8 cellular contexts compared by ENCODE assay signal in the genomic region with DNA sequence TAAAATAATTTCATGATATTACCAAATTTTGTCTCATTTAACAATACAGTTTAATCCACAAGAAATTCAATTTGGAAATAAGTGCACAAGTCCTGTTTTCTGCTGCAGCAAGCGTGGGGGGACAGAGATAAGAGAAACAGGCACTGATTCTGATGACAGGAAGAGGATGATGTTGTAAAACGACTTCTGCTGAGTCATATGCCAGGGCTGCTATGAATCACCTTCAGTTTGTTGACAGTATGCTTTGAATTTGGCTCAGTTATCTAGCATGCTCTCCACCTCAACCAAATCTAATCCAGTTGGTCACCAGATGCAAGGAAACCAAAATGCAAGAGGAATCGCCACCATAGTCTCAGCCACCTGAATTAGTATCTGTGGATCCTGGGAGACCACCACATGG.
DNase-seq lines count a peak whose midpoint lies in the region; ATAC-seq and TF ChIP-seq lines count a peak whose summit lies in the region.
"Had no signal": no experiment of that assay in that cellular context is flagged by ENCODE, and none has a peak within 500 bp of the region (broad histone marks: within the 10 kb centered on the region; RNA-seq: fewer than 3 reads in every experiment).

No MANE protein-coding gene starts in this region.

- DNase-seq in NCI-H2029 (lab: John Stamatoyannopoulos, UW), result peak; percentile 11
- DNase-seq in epithelial cell of esophagus (ENCODE audit: low read depth), result peak; percentile 87
- DNase-seq in psoas muscle, result no peak
- no peak for DNase-seq in cortex of kidney (lab: John Stamatoyannopoulos, UW)
- DNase-seq: NCI-H1436 treated with DMSO at 0.1 percent for 48 hours had no signal

- H3K36me3 ChIP-seq in psoas muscle (ENCODE audit: insufficient read depth in 1 of 2, low read depth in 1 of 2), result no peaks in the 10 kb centered on the region

- peak overlapping the region; percentile 76 for H3K27ac ChIP-seq in psoas muscle

- H3K4me3 ChIP-seq in epithelial cell of esophagus (ENCODE audit: low read length), result no peak overlapping the region
- H3K4me3 ChIP-seq in psoas muscle, result no peak overlapping the region

- H3K9me3 ChIP-seq in psoas muscle, result no peaks in the 10 kb centered on the region

- TF ChIP-seq CTCF in epithelial cell of esophagus (IDR thresholded peaks at IDR 0.05; ENCODE audit: insufficient read depth, low read depth, low read length, missing control alignments) (no peak), psoas muscle (IDR thresholded peaks at IDR 0.05) (no peak)

- intact Hi-C loops in psoas muscle (cut with DNase I), result no loop called here

- 14 to 22% (median 14%) methylated on average over 3 of the region's 3 CpGs for WGBS in psoas muscle, 3 donors

- H3K27me3 ChIP-seq in psoas muscle (ENCODE audit: insufficient read depth in 3 of 3, low read length in 2 of 3), result no peaks in the 10 kb centered on the region

- peaks cover 3% of the 10 kb centered on the region for H3K4me1 ChIP-seq in psoas muscle

- ATAC-seq in GM19463 (IDR thresholded peaks at IDR 0.05; ENCODE audit: unreplicated experiment), result peak; percentile 56
- peak; percentile 76 to 96 (median 84) for ATAC-seq in psoas muscle
- no peak for ATAC-seq in GM18870 (IDR thresholded peaks at IDR 0.05; ENCODE audit: unreplicated experiment)
- ATAC-seq in GM18858 (IDR thresholded peaks at IDR 0.05; ENCODE audit: unreplicated experiment), result no peak

Comparison
In these comparisons a context has a peak if more than half of its experiments do, and no peak if none do; other contexts are left out.
1. ATAC-seq: peak in GM19463 (single experiment) and psoas muscle (4 of 4); none in GM18870 (single experiment) and GM18858 (single experiment).
2. DNase-seq: peak in NCI-H2029 (single experiment) and epithelial cell of esophagus (single experiment); none in psoas muscle (0 of 2) and cortex of kidney (single experiment).